ENCODE assay signal across 1 cellular context in the genomic region with DNA sequence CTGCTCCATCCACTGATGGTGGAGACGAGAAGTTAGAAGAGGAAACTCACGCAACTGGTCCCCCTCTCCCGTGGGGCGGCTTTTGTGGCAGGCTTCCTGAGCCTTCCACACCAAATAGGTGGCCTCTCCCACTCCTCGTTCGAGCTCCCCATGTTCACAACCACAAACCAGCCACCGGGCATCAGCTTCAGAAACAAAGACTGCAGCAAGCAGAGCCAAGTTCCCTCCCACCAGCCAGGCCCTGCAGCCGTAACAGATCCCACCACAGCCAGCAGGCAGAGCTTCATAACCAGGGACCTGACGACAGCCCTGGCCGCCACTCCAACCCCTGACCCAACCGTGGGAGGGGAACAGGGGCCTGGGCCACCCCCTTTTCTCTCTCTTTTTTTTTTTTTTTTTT.
TF ChIP-seq lines count a peak whose summit lies in the region.

No MANE protein-coding gene starts in this region.

TF ChIP-seq in HEK293, 187 proteins besides CTCF, POLR2A, EP300 and RAD21 (continued from another document):
- 0 out of 2 replicates have a peak, but pooled peaks have one; percentile 13 for TF ChIP-seq ZBTB20 (tag by site-specific recombination; IDR thresholded peaks at IDR 0.05)
